In genomic region chr1:43404353-43404752, GRCh38 we compare ENCODE assay signal across 1 cellular context.
TF ChIP-seq lines count a peak whose summit lies in the region.

No MANE protein-coding gene starts in this region.

TF ChIP-seq in K562, 482 proteins besides CTCF, POLR2A, EP300 and RAD21:
- TF ChIP-seq ATF4 (CRISPR knock-in tag; IDR thresholded peaks at IDR 0.05) (peak; percentile 84), CEBPG (CRISPR knock-in tag; IDR thresholded peaks at IDR 0.05) (peak; percentile 64), CEBPG (tag; conservative IDR thresholded peaks at IDR 0.05 in 1 of 2, IDR thresholded peaks at IDR 0.05 in 1 of 2) (peak; percentile 84 to 92), CEBPB (tag; IDR thresholded peaks at IDR 0.05) (peak; percentile 82), TCF7L2 (IDR thresholded peaks at IDR 0.05; ENCODE audit: low read depth, low read length) (no peak), PML (IDR thresholded peaks at IDR 0.05; ENCODE audit: low read length) (no peak), ZSCAN32 (CRISPR knock-in tag; IDR thresholded peaks at IDR 0.05) (peak; percentile 79; the same call in 1 of the 2 replicates), IRF9 (tag; IDR thresholded peaks at IDR 0.05) (peak; percentile 66; the same call in 1 of the 2 replicates), FOXP1 (CRISPR knock-in tag; IDR thresholded peaks at IDR 0.05) (no peak), HDAC2 (IDR thresholded peaks at IDR 0.05) (no peak), ATF3 (IDR thresholded peaks at IDR 0.05) (peak; percentile 87), ATF3 (CRISPR knock-in tag; conservative IDR thresholded peaks at IDR 0.05) (no peak), SRSF7 (optimal IDR thresholded peaks at IDR 0.05; ENCODE audit: low read depth, low read length) (no peak), LEF1 (IDR thresholded peaks at IDR 0.05) (no peak), TOE1 (IDR thresholded peaks at IDR 0.05; ENCODE audit: borderline replicate concordance) (no peak), TOE1 (CRISPR knock-in tag; IDR thresholded peaks at IDR 0.05; ENCODE audit: borderline replicate concordance, low read depth) (no peak), ZEB2 (IDR thresholded peaks at IDR 0.05) (no peak)
